Comparison of ENCODE assay signal across 20 cellular contexts in genomic region chr9:37951671-37952579, GRCh38. TPM values are rescaled to one million over a fixed set of nuclear protein-coding genes. Genes with fewer than 3 reads are reported as not detected.
DNase-seq lines count a peak whose midpoint lies in the region; ATAC-seq, FAIRE-seq and TF ChIP-seq lines count a peak whose summit lies in the region.
"Had no signal": no experiment of that assay in that cellular context is flagged by ENCODE, and none has a peak within 500 bp of the region (broad histone marks: within the 10 kb centered on the region; RNA-seq: fewer than 3 reads in every experiment).

No MANE protein-coding gene starts in this region.

- H3K4me3 ChIP-seq in PC-3 (ENCODE audit: low read length) (no peak overlapping the region), pancreas (no peak overlapping the region)
- H3K4me3 ChIP-seq: colonic mucosa, HAP-1, tibial nerve had no signal

- FAIRE-seq in pancreas (lab: Jason Lieb, UNC) = no peak

- H2AFZ ChIP-seq in PC-3 (ENCODE audit: low read length) = no peak overlapping the region

- intact Hi-C loops in PC-3 (cut with micrococcal nuclease) = loop anchor here (5.0 kb wide), 1 partner anchor 115 kb away; the partner anchor contains the start of gene SHB
- intact Hi-C loops in pancreas (cut with DNase I) = no loop called here

- WGBS in pancreas, 2 donors = 77 to 82% methylated on average over 13 of the region's 13 CpGs

- CTCF ChIA-PET in PC-3 (lab: Charles Lee) = interaction anchor here (0.5 kb wide), 1 partner anchor 40 kb away, joined by 4 read pairs; no protein-coding TSS in a partner anchor

- 0 out of 2 replicates have a peak overlapping the region, but pooled peaks have one; percentile 71 for H3K4me2 ChIP-seq in PC-3 (ENCODE audit: low read length)

- H3K36me3 ChIP-seq in PC-3 (ENCODE audit: low read depth, low read length) = peaks cover 53% of the 10 kb centered on the region
- peaks cover 0 to 40% (median 8%) of the 10 kb centered on the region in 3 donors for H3K36me3 ChIP-seq in pancreas
- H3K36me3 ChIP-seq: colonic mucosa had no signal

- POLR2A ChIA-PET in PC-3 (lab: Charles Lee; ENCODE audit: unreplicated experiment) = no interaction called here

- H3F3A ChIP-seq in PC-3 (ENCODE audit: low read length, unreplicated experiment) = peaks cover 6% of the 10 kb centered on the region

- no TSS peak for BruUV-seq in PC-3 (replicated peaks; lab: Mats Ljungman, UMichigan)

- no peak for TF ChIP-seq CTCF in PC-3 (conservative IDR thresholded peaks at IDR 0.05; ENCODE audit: low read depth, low read length)
- TF ChIP-seq CTCF in pancreas (IDR thresholded peaks at IDR 0.05) = no peak

- H3K9me2 ChIP-seq in PC-3 (replicated peaks; ENCODE audit: low read length) = no peaks in the 10 kb centered on the region

- H4K20me1 ChIP-seq in PC-3 (ENCODE audit: low read length) = no peaks in the 10 kb centered on the region

- ATAC-seq in PC-3 (no peak), pancreas (peak in 1 of 4 donors; percentile 37)
- ATAC-seq: T-cell had no signal

- H3K4me1 ChIP-seq in PC-3 (ENCODE audit: insufficient read depth, low read length) (peaks cover 38% of the 10 kb centered on the region), pancreas (peaks cover 6 to 17% (median 6%) of the 10 kb centered on the region in 3 donors)
- H3K4me1 ChIP-seq: colonic mucosa, HAP-1 had no signal

- peaks cover 47% of the 10 kb centered on the region for H3K79me2 ChIP-seq in PC-3 (ENCODE audit: low read length)

- DNase-seq in DMS53 (lab: John Stamatoyannopoulos, UW) (peak; percentile 45), DMS53 treated with DMSO at 0.1 percent for 48 hours (lab: John Stamatoyannopoulos, UW; ENCODE audit: unreplicated experiment) (no peak), PC-3 (no peak), pancreas (peak in 1 of 6 donors; percentile 17), SIG-M5 (lab: John Stamatoyannopoulos, UW) (no peak), retina (no peak)
- no peak for DNase-seq in activated CD4-positive, CD25-positive, alpha-beta regulatory T cell (lab: John Stamatoyannopoulos, UW)
- DNase-seq: activated CD4-positive, CD25-positive, alpha-beta regulatory T cell treated with anti-CD3 and anti-CD28 coated beads, Interleukin-2, amount 50 U/mL, for 72 hours; CD4-positive, alpha-beta T cell; colonic mucosa; midbrain; MM.1S; NCI-H1930; NCI-H524 treated with DMSO at 0.1 percent for 48 hours; nucleus accumbens; T-cell had no signal

- peak overlapping the region; percentile 94 for H3K9ac ChIP-seq in PC-3 (ENCODE audit: low read length)

- no peaks in the 10 kb centered on the region for H3K27me3 ChIP-seq in PC-3 (ENCODE audit: low read length)
- no peaks in the 10 kb centered on the region for H3K27me3 ChIP-seq in pancreas
- H3K27me3 ChIP-seq: colonic mucosa, tibial nerve had no signal

- no peaks in the 10 kb centered on the region for H3K9me3 ChIP-seq in PC-3 (ENCODE audit: low read length)
- H3K9me3 ChIP-seq in pancreas = no peaks in the 10 kb centered on the region
- H3K9me3 ChIP-seq: colonic mucosa, HAP-1, tibial nerve had no signal

- H3K27ac ChIP-seq in PC-3 (ENCODE audit: low read length) (peak overlapping the region; percentile 100), cingulate gyrus (ENCODE audit: low read depth, low read length) (peak overlapping the region; percentile 61), pancreas (peak overlapping the region in 3 of 4 donors; percentile 38 to 67 (median 57))
- H3K27ac ChIP-seq: 22Rv1, colonic mucosa had no signal

RNA-seq across cellular contexts. Expression of gene SLC25A51, which starts 48.0 kb away (rescaled TPM):
- total RNA-seq in PC-3 (2014; rRNA removed) = 24.1 and 30.6 TPM in 2 replicates
- total RNA-seq in pancreas = 10 to 100 TPM; 11.6 to 19.0 (median 15.0) TPM
- 1 to 10 TPM; 3.1 to 5.1 TPM for polyA plus RNA-seq in pancreas
